9 cellular contexts compared by ENCODE assay signal in the genomic region with DNA sequence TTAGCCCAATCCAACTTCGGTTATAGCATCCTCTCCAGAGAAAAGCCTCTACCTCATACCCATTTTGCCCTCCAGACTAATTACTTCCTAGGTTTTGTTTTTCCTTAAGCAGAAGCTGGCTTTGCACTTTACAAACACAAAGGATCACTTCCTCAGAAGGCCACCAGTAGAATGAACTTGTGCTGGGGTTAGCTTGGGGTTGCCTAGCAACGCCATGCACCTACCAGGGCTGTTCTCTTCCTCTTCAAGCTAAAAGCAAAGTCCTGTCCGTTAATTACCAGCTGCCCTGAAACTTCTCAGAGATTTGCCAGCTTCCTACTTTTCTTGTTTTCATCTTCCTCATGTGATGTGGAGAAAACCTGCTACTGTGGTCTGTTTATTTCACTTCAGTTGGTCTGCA.
DNase-seq lines count a peak whose midpoint lies in the region; ATAC-seq and TF ChIP-seq lines count a peak whose summit lies in the region.
"Had no signal": no experiment of that assay in that cellular context is flagged by ENCODE, and none has a peak within 500 bp of the region (broad histone marks: within the 10 kb centered on the region; RNA-seq: fewer than 3 reads in every experiment).

No MANE protein-coding gene starts in this region.

- H3K27ac ChIP-seq in lower lobe of right lung (no peak overlapping the region), esophagus squamous epithelium (no peak overlapping the region)

- H3K9me3 ChIP-seq in lower lobe of right lung (no peaks in the 10 kb centered on the region), esophagus squamous epithelium (no peaks in the 10 kb centered on the region)

- DNase-seq in NCI-H748 (lab: John Stamatoyannopoulos, UW; ENCODE audit: unreplicated experiment) (peak; percentile 98), lower lobe of right lung (peak; percentile 70), middle frontal gyrus (ENCODE audit: extremely low spot score, low spot score) (no peak), esophagus squamous epithelium (lab: John Stamatoyannopoulos, UW) (no peak)
- no peak for DNase-seq in stimulated activated naive CD8-positive, alpha-beta T cell treated with anti-CD3 and anti-CD28 coated beads, Interleukin-15, Interleukin-2, amounts not matched to agents 100 U/mL and 50 U/mL, for 24 hours
- no peak for DNase-seq in activated CD4-positive, CD25-positive, alpha-beta regulatory T cell (lab: John Stamatoyannopoulos, UW)
- DNase-seq: activated CD4-positive, CD25-positive, alpha-beta regulatory T cell treated with anti-CD3 and anti-CD28 coated beads, Interleukin-2, amount 50 U/mL, for 72 hours had no signal

- intact Hi-C loops in lower lobe of right lung (cut with DNase I) (no loop called here), esophagus squamous epithelium (cut with DNase I) (no loop called here)

- TF ChIP-seq CTCF in lower lobe of right lung (IDR thresholded peaks at IDR 0.05) = no peak
- no peak for TF ChIP-seq CTCF in esophagus squamous epithelium (IDR thresholded peaks at IDR 0.05)

- H3K27me3 ChIP-seq in lower lobe of right lung (ENCODE audit: low read depth) (no peaks in the 10 kb centered on the region), esophagus squamous epithelium (no peaks in the 10 kb centered on the region)

- ATAC-seq in GM18858 (IDR thresholded peaks at IDR 0.05; ENCODE audit: unreplicated experiment) (peak; percentile 68), HG03175 (IDR thresholded peaks at IDR 0.05; ENCODE audit: unreplicated experiment) (peak; percentile 70), lower lobe of right lung (peak in 1 of 2 donors; percentile 74)
- no peak for ATAC-seq in stimulated activated naive CD8-positive, alpha-beta T cell treated with anti-CD3 and anti-CD28 coated beads, Interleukin-15, Interleukin-2, amounts not matched to agents 100 U/mL and 50 U/mL, for 24 hours

- H3K4me1 ChIP-seq in lower lobe of right lung (no peaks in the 10 kb centered on the region), esophagus squamous epithelium (no peaks in the 10 kb centered on the region)

- H3K36me3 ChIP-seq in lower lobe of right lung = no peaks in the 10 kb centered on the region
- H3K36me3 ChIP-seq in esophagus squamous epithelium = no peaks in the 10 kb centered on the region

- TF ChIP-seq POLR2A in esophagus squamous epithelium (IDR thresholded peaks at IDR 0.05) = no peak

- H3K4me3 ChIP-seq in lower lobe of right lung (no peak overlapping the region), esophagus squamous epithelium (no peak overlapping the region)

- WGBS in esophagus squamous epithelium, 2 donors = 44 to 55% methylated on average over 2 to 3 of the region's 3 CpGs

Comparison
In these comparisons a context has a peak if more than half of its experiments do, and no peak if none do; other contexts are left out.
1. DNase-seq: peak in NCI-H748 (single experiment) and lower lobe of right lung (single experiment); none in middle frontal gyrus (single experiment), esophagus squamous epithelium (single experiment), stimulated activated naive CD8-positive, alpha-beta T cell treated with anti-CD3 and anti-CD28 coated beads, Interleukin-15, Interleukin-2, amounts not matched to agents 100 U/mL and 50 U/mL, for 24 hours (single experiment) and activated CD4-positive, CD25-positive, alpha-beta regulatory T cell (0 of 4).